Comparison of ENCODE assay signal across 9 cellular contexts in the genomic region with DNA sequence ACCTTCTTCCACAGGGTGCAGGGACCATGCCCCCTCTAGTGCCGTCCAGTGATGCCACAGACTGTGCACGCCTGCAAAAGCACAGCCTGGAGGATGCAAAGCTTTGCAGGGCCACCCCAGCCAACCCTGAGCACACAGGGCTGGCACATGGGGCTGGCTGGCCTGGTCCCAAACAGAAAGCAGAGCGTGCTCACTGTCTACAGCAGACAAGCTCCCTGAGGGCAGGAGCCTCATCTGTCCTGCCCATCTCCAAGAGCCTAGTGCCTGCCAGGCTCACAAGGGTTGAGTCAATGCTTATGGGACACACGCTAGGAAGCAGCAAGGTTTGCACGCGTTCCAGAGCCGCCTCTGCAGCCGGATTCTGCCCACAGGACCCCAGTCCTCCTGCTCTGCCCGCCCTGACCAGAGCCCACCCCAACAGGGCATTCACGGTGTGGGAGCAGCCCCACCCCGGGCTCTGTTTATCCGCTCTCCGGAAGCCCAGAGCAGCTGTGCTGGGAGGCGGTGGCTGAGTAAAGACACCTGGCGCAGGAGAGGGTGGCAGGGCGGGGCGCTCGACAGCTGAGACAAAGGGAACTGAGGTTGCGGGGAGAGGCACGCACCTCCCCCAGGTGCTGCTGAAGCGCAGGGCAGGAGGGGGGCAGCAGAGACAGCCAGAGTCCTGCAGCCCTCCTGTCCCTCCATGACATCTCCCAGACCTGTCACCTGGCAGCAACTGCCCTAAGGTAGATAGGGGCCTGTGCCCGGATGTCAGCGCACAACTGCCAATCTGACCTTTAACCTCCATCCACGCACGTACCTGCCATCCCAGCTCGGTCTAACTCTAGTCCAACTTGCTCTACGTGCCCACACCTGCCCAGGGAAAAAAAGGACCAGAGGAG. TPM values are rescaled to one million over a fixed set of nuclear protein-coding genes. Genes with fewer than 3 reads are reported as not detected.
A peak's percentile ranks its signal among the peaks of the same experiment; 100 is the strongest.
DNase-seq lines count a peak whose midpoint lies in the region; ATAC-seq, FAIRE-seq and TF ChIP-seq lines count a peak whose summit lies in the region.
"Had no signal": no experiment of that assay in that cellular context is flagged by ENCODE, and none has a peak within 500 bp of the region (broad histone marks: within the 10 kb centered on the region; RNA-seq: fewer than 3 reads in every experiment).

No MANE protein-coding gene starts in this region.

- peaks cover 8% of the 10 kb centered on the region for H3K27me3 Mint-ChIP-seq in brain

- H3K9me3 Mint-ChIP-seq in brain = no peaks in the 10 kb centered on the region

- ATAC-seq in GM19372 (IDR thresholded peaks at IDR 0.05; ENCODE audit: low read depth, unreplicated experiment) (peak; percentile 1), HG03378 (IDR thresholded peaks at IDR 0.05; ENCODE audit: unreplicated experiment) (no peak), left lobe of liver (no peak)

- H3K27ac ChIP-seq in ovary = peak overlapping the region in 1 of 2 donors; percentile 18
- H3K27ac ChIP-seq: neutrophil had no signal

- no peak for TF ChIP-seq EP300 in ovary (IDR thresholded peaks at IDR 0.05)

- no peak for FAIRE-seq in GM19239 (lab: Jason Lieb, UNC)

- WGBS in ovary, 3 donors = 42 to 57% (median 50%) methylated on average over 26 to 27 of the region's 27 CpGs

- H3K4me1 Mint-ChIP-seq in brain = peaks cover 89% of the 10 kb centered on the region

- H3K9me3 ChIP-seq in ovary = no peaks in the 10 kb centered on the region
- H3K9me3 ChIP-seq: neutrophil had no signal

- no peak for TF ChIP-seq POLR2A in ovary (IDR thresholded peaks at IDR 0.05)

- no peaks in the 10 kb centered on the region for H3K36me3 ChIP-seq in ovary
- H3K36me3 ChIP-seq: neutrophil had no signal

- peak overlapping the region in 2 of 5 experiments; percentile 94 to 97 for H3K27ac Mint-ChIP-seq in brain

- H3K4me3 Mint-ChIP-seq in brain = peak overlapping the region; percentile 53 to 94 (median 63)

- TF ChIP-seq CTCF in brain (conservative IDR thresholded peaks at IDR 0.05) (no peak), ovary (IDR thresholded peaks at IDR 0.05) (no peak)

- DNase-seq in NCI-H2171 (lab: John Stamatoyannopoulos, UW) (peak; percentile 53), ovary (no peak), UCSD-AML1 (lab: John Stamatoyannopoulos, UW; ENCODE audit: unreplicated experiment) (no peak), left lobe of liver (ENCODE audit: low spot score) (no peak), GM19239 (ENCODE audit: insufficient read length, low spot score) (no peak)

- H3K36me3 Mint-ChIP-seq in brain = no peaks in the 10 kb centered on the region

- intact Hi-C loops in ovary (cut with DNase I) = loop anchor here in 1 of 4 donors (10.0 kb wide), 1 partner anchor 189 kb away; no protein-coding TSS in a partner anchor

- H3K27me3 ChIP-seq in ovary = no peaks in the 10 kb centered on the region

- peak overlapping the region; percentile 37 for H3K4me3 ChIP-seq in ovary

- peaks cover 35% of the 10 kb centered on the region for H3K4me1 ChIP-seq in ovary (ENCODE audit: insufficient read depth)

RNA-seq across cellular contexts. Expression of a gene that starts 4.3 kb away (rescaled TPM):
- polyA plus RNA-seq in brain (ENCODE audit: insufficient read depth, low read depth, low replicate concordance) (49.2 TPM), ovary (1 to 10 TPM; 3.0 to 5.0 TPM)
- total RNA-seq in ovary (10 to 100 TPM in 2 of 7 donors, 1 to 10 TPM in 5; 2.0 to 26.3 (median 8.0) TPM), left lobe of liver (0.28 TPM)

RNA-seq across cellular contexts. Expression of a gene that starts 17.0 kb away (rescaled TPM):
- polyA plus RNA-seq in brain (ENCODE audit: insufficient read depth, low read depth, low replicate concordance) = 4.2 TPM
- 10 to 100 TPM in 1 of 7 donors, 1 to 10 TPM in 6; 2.9 to 26.0 (median 5.4) TPM for total RNA-seq in ovary
- 1 to 10 TPM; 1.0 to 8.9 TPM for polyA plus RNA-seq in ovary
- 8.7 TPM for total RNA-seq in left lobe of liver

RNA-seq across cellular contexts. Expression of a gene that starts 50.5 kb away (rescaled TPM):
- polyA plus RNA-seq in brain (ENCODE audit: insufficient read depth, low read depth, low replicate concordance) (0.24 TPM), ovary (under 1 TPM; 0.03 to 0.19 TPM)
- total RNA-seq in ovary (1 to 10 TPM in 1 of 7 donors, under 1 TPM in 6; 0.18 to 1.0 (median 0.40) TPM), left lobe of liver (not detected)

RNA-seq across cellular contexts. Expression of a gene that starts 54.4 kb away (rescaled TPM):
- polyA plus RNA-seq in brain (ENCODE audit: insufficient read depth, low read depth, low replicate concordance) (29.9 TPM), ovary (10 to 100 TPM in 1 of 2 donors, 1 to 10 TPM in 1; 6.1 to 14.7 TPM)
- total RNA-seq in ovary (10 to 100 TPM; 15.5 to 45.2 (median 29.1) TPM), left lobe of liver (29.1 TPM)
